In genomic region chr19:4305253-4305612, GRCh38 we compare ENCODE assay signal across 15 cellular contexts. TPM values are rescaled to one million over a fixed set of nuclear protein-coding genes. Genes with fewer than 3 reads are reported as not detected.
DNase-seq lines count a peak whose midpoint lies in the region; ATAC-seq and TF ChIP-seq lines count a peak whose summit lies in the region.
"Had no signal": no experiment of that assay in that cellular context is flagged by ENCODE, and none has a peak within 500 bp of the region (broad histone marks: within the 10 kb centered on the region; RNA-seq: fewer than 3 reads in every experiment).

No MANE protein-coding gene starts in this region.

- CTCF ChIA-PET in OCI-LY7 (lab: Charles Lee; ENCODE audit: unreplicated experiment), result no interaction called here

- POLR2A ChIA-PET in OCI-LY7 (lab: Charles Lee), result no interaction called here

- peaks cover 6% of the 10 kb centered on the region for H3K36me3 Mint-ChIP-seq in activated CD4-positive, alpha-beta T cell treated with anti-CD3 and anti-CD28 coated beads, Interleukin-2, amount 10 ng/mL, durations not matched to agents 24 days and 14 days (ENCODE audit: low read depth)
- H3K36me3 Mint-ChIP-seq in effector memory CD8-positive, alpha-beta T cell (ENCODE audit: insufficient read depth), result peaks cover 7% of the 10 kb centered on the region
- H3K36me3 Mint-ChIP-seq in progenitor cell of endocrine pancreas (ENCODE audit: insufficient read depth), result peaks cover 1% of the 10 kb centered on the region

- no peaks in the 10 kb centered on the region for H4K20me1 ChIP-seq in OCI-LY7 (ENCODE audit: insufficient read depth, low read length)

- no peak for TF ChIP-seq CTCF in OCI-LY7 (conservative IDR thresholded peaks at IDR 0.05; ENCODE audit: low read length)
- no peak for TF ChIP-seq CTCF in progenitor cell of endocrine pancreas (IDR thresholded peaks at IDR 0.05; ENCODE audit: unreplicated experiment)

- peaks cover 13% of the 10 kb centered on the region for H3K4me1 ChIP-seq in OCI-LY7 (ENCODE audit: insufficient read depth, low read length, poor library complexity, severe bottlenecking)
- H3K4me1 ChIP-seq: foreskin keratinocyte had no signal

- H3K4me3 Mint-ChIP-seq in activated CD4-positive, alpha-beta T cell treated with anti-CD3 and anti-CD28 coated beads, Interleukin-2, amount 10 ng/mL, durations not matched to agents 24 days and 14 days, result peak overlapping the region; percentile 78
- H3K4me3 Mint-ChIP-seq in effector memory CD8-positive, alpha-beta T cell, result peak overlapping the region; percentile 62 to 75
- peak overlapping the region; percentile 63 for H3K4me3 Mint-ChIP-seq in progenitor cell of endocrine pancreas (ENCODE audit: low read depth)

- DNase-seq in activated CD4-positive, alpha-beta T cell treated with anti-CD3 and anti-CD28 coated beads, Interleukin-2, amount 10 ng/mL, durations not matched to agents 24 days and 14 days, result no peak
- DNase-seq in activated CD4-positive, alpha-beta T cell treated with anti-CD3 and anti-CD28 coated beads, Interleukin-2, amount 50 U/mL, for 48 hours, result no peak
- DNase-seq in OCI-LY7 (ENCODE audit: low spot score), result no peak
- no peak for DNase-seq in effector memory CD8-positive, alpha-beta T cell
- DNase-seq in progenitor cell of endocrine pancreas (ENCODE audit: low spot score, unreplicated experiment), result no peak
- no peak for DNase-seq in COLO668 (lab: John Stamatoyannopoulos, UW; ENCODE audit: unreplicated experiment)
- DNase-seq: aorta; foreskin keratinocyte; Kasumi-1; NCI-H2029 treated with DMSO at 0.1 percent for 48 hours; stimulated activated CD4-positive, alpha-beta T cell treated with anti-CD3 and anti-CD28 coated beads, Interleukin-12 subunit alpha, Interleukin-12 subunit beta, amount 100 ng/mL, for 4 hours; SW 1271 had no signal

- H2AFZ ChIP-seq in OCI-LY7 (ENCODE audit: low read length), result no peak overlapping the region

- H3K27ac ChIP-seq in OCI-LY7 (ENCODE audit: low read depth, low read length, poor library complexity, severe bottlenecking), result no peak overlapping the region
- H3K27ac ChIP-seq: foreskin keratinocyte, neutrophil had no signal

- no peaks in the 10 kb centered on the region for H3K9me2 ChIP-seq in OCI-LY7 (ENCODE audit: insufficient read depth, low read length)

- no peaks in the 10 kb centered on the region for H3K9me3 ChIP-seq in OCI-LY7 (ENCODE audit: low read length)
- H3K9me3 ChIP-seq: neutrophil had no signal

- H3K79me2 ChIP-seq in OCI-LY7 (ENCODE audit: insufficient read depth, low read depth, low read length), result no peaks in the 10 kb centered on the region

- no TSS peak for BruUV-seq in OCI-LY7 (replicated peaks; lab: Mats Ljungman, UMichigan)

- no peaks in the 10 kb centered on the region for H3K9me3 Mint-ChIP-seq in activated CD4-positive, alpha-beta T cell treated with anti-CD3 and anti-CD28 coated beads, Interleukin-2, amount 10 ng/mL, durations not matched to agents 24 days and 14 days
- no peaks in the 10 kb centered on the region for H3K9me3 Mint-ChIP-seq in effector memory CD8-positive, alpha-beta T cell
- no peaks in the 10 kb centered on the region for H3K9me3 Mint-ChIP-seq in progenitor cell of endocrine pancreas (ENCODE audit: low read depth)

- H3K4me2 ChIP-seq in OCI-LY7 (ENCODE audit: low read length), result peak overlapping the region; percentile 57; the same call in 1 of the 2 replicates

- peaks cover 28% of the 10 kb centered on the region for H3K4me1 Mint-ChIP-seq in activated CD4-positive, alpha-beta T cell treated with anti-CD3 and anti-CD28 coated beads, Interleukin-2, amount 10 ng/mL, durations not matched to agents 24 days and 14 days
- H3K4me1 Mint-ChIP-seq in effector memory CD8-positive, alpha-beta T cell (ENCODE audit: low read depth in 2 of 2), result peaks cover 11 to 27% of the 10 kb centered on the region in 2 donors
- H3K4me1 Mint-ChIP-seq in progenitor cell of endocrine pancreas (ENCODE audit: low read depth), result peaks cover 2% of the 10 kb centered on the region

- peak overlapping the region; percentile 76 for H3K27ac Mint-ChIP-seq in activated CD4-positive, alpha-beta T cell treated with anti-CD3 and anti-CD28 coated beads, Interleukin-2, amount 10 ng/mL, durations not matched to agents 24 days and 14 days
- H3K27ac Mint-ChIP-seq in effector memory CD8-positive, alpha-beta T cell, result no peak overlapping the region
- no peak overlapping the region for H3K27ac Mint-ChIP-seq in progenitor cell of endocrine pancreas

- intact Hi-C loops in activated CD4-positive, alpha-beta T cell treated with anti-CD3 and anti-CD28 coated beads, Interleukin-2, amount 10 ng/mL, durations not matched to agents 24 days and 14 days (cut with micrococcal nuclease), result loop anchor here (2.0 kb wide), 1 partner anchor 22 kb away; no protein-coding TSS in a partner anchor
- intact Hi-C loops in OCI-LY7 (cut with micrococcal nuclease; ENCODE audit: unreplicated experiment), result no loop called here

- H3K36me3 ChIP-seq in OCI-LY7 (ENCODE audit: insufficient read depth, low read length), result 0 out of 2 replicates have a peak, but pooled peaks cover 4% of the 10 kb centered on the region
- H3K36me3 ChIP-seq: neutrophil had no signal

- ATAC-seq in effector memory CD8-positive, alpha-beta T cell (replicated peaks), result no peak
- ATAC-seq in HG02798 (IDR thresholded peaks at IDR 0.05; ENCODE audit: poor library complexity, unreplicated experiment) (no peak), GM19397 (IDR thresholded peaks at IDR 0.05; ENCODE audit: unreplicated experiment) (no peak)

- H3K4me3 ChIP-seq in OCI-LY7 (ENCODE audit: low read depth, low read length, poor library complexity, severe bottlenecking), result peak overlapping the region; percentile 70

- no peaks in the 10 kb centered on the region for H3K27me3 Mint-ChIP-seq in activated CD4-positive, alpha-beta T cell treated with anti-CD3 and anti-CD28 coated beads, Interleukin-2, amount 10 ng/mL, durations not matched to agents 24 days and 14 days
- H3K27me3 Mint-ChIP-seq in effector memory CD8-positive, alpha-beta T cell, result peaks cover 0 to 23% of the 10 kb centered on the region in 2 donors
- no peaks in the 10 kb centered on the region for H3K27me3 Mint-ChIP-seq in progenitor cell of endocrine pancreas

RNA-seq across cellular contexts. Expression of gene FSD1, which starts 0.8 kb away (rescaled TPM):
- total RNA-seq in activated CD4-positive, alpha-beta T cell treated with anti-CD3 and anti-CD28 coated beads, Interleukin-2, amount 10 ng/mL, durations not matched to agents 24 days and 14 days, result 44.2 and 44.3 TPM in 2 replicates
- total RNA-seq in OCI-LY7 (2014; rRNA removed; shearing (Covaris generic)), result 19.8 and 20.2 TPM in 2 replicates
- total RNA-seq in OCI-LY7 (2022) (21.9 and 23.2 TPM in 2 replicates), progenitor cell of endocrine pancreas (22.2 and 25.1 TPM in 2 replicates)

RNA-seq across cellular contexts. Expression of gene TMIGD2, which starts 3.0 kb away (rescaled TPM):
- 13.3 and 14.0 TPM in 2 replicates for total RNA-seq in activated CD4-positive, alpha-beta T cell treated with anti-CD3 and anti-CD28 coated beads, Interleukin-2, amount 10 ng/mL, durations not matched to agents 24 days and 14 days
- 2.7 and 6.2 TPM in 2 replicates for total RNA-seq in OCI-LY7 (2014; rRNA removed; shearing (Covaris generic))
- total RNA-seq in OCI-LY7 (2022), result 0.44 and 0.59 TPM in 2 replicates
- total RNA-seq in progenitor cell of endocrine pancreas, result not detected in 2 replicates
- total RNA-seq: foreskin keratinocyte had no signal

RNA-seq across cellular contexts. Expression of gene SHD, which starts 26.2 kb away (rescaled TPM):
- total RNA-seq in activated CD4-positive, alpha-beta T cell treated with anti-CD3 and anti-CD28 coated beads, Interleukin-2, amount 10 ng/mL, durations not matched to agents 24 days and 14 days, result not detected in 2 replicates
- not detected in 2 replicates for total RNA-seq in OCI-LY7 (2014; rRNA removed; shearing (Covaris generic))
- total RNA-seq in OCI-LY7 (2022) (not detected in 2 replicates), progenitor cell of endocrine pancreas (0.74 and 0.82 TPM in 2 replicates)
- total RNA-seq: aorta, foreskin keratinocyte had no signal

RNA-seq across cellular contexts. Expression of gene STAP2, which starts 33.4 kb away (rescaled TPM):
- 14.2 and 16.8 TPM in 2 replicates for total RNA-seq in activated CD4-positive, alpha-beta T cell treated with anti-CD3 and anti-CD28 coated beads, Interleukin-2, amount 10 ng/mL, durations not matched to agents 24 days and 14 days
- total RNA-seq in OCI-LY7 (2014; rRNA removed; shearing (Covaris generic)), result 0.13 and 1.3 TPM in 2 replicates
- total RNA-seq in OCI-LY7 (2022) (0.57 and 1.2 TPM in 2 replicates), progenitor cell of endocrine pancreas (35.6 and 41.0 TPM in 2 replicates)

RNA-seq across cellular contexts. Expression of gene MPND, which starts 38.1 kb away (rescaled TPM):
- 20.6 and 21.0 TPM in 2 replicates for total RNA-seq in activated CD4-positive, alpha-beta T cell treated with anti-CD3 and anti-CD28 coated beads, Interleukin-2, amount 10 ng/mL, durations not matched to agents 24 days and 14 days
- total RNA-seq in OCI-LY7 (2014; rRNA removed; shearing (Covaris generic)), result 6.7 and 7.2 TPM in 2 replicates
- total RNA-seq in OCI-LY7 (2022) (19.1 and 19.5 TPM in 2 replicates), progenitor cell of endocrine pancreas (62.2 and 64.2 TPM in 2 replicates)
